ENCODE assay signal across 8 cellular contexts in the genomic region with DNA sequence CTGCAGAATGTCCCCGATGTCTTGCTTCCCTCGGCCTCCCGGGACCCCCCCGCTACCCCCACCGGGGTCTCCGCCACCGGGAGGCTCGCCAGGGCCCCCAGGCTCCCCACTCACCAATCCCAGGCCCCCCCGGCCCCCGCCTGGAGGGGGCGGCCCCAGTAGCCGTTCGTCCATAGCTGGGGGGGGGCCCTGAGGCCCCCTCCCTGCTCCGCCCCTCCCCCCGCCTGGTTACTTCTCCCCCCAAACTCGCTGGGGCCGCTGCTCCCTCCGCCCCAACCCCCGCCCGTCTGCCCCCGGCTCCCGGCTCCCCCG.
DNase-seq lines count a peak whose midpoint lies in the region; ATAC-seq and TF ChIP-seq lines count a peak whose summit lies in the region.

No MANE protein-coding gene starts in this region.

- no peak for ATAC-seq in GM21360 (IDR thresholded peaks at IDR 0.05; ENCODE audit: unreplicated experiment)
- no peak for ATAC-seq in HG03457 (IDR thresholded peaks at IDR 0.05; ENCODE audit: unreplicated experiment)
- ATAC-seq in HG02642 (IDR thresholded peaks at IDR 0.05; ENCODE audit: poor library complexity, unreplicated experiment), result no peak

- DNase-seq in astrocyte of the cerebellum (ENCODE audit: low read depth) (no peak), activated gamma-delta T cell (lab: John Stamatoyannopoulos, UW) (no peak)

- no peak overlapping the region for H2AFZ ChIP-seq in KMS-11 (ENCODE audit: low read depth)

- no peaks in the 10 kb centered on the region for H3K27me3 ChIP-seq in KMS-11 (ENCODE audit: insufficient read depth, low read depth)
- H3K27me3 ChIP-seq in layer of hippocampus (ENCODE audit: control insufficient read depth, insufficient read depth, low read length), result no peaks in the 10 kb centered on the region
- no peaks in the 10 kb centered on the region for H3K27me3 ChIP-seq in subcutaneous abdominal adipose tissue (ENCODE audit: control insufficient read depth in 5 of 5, insufficient read depth in 4 of 5, low read length in 5 of 5)

- H3K27ac ChIP-seq in KMS-11 (peak overlapping the region; percentile 69), layer of hippocampus (ENCODE audit: low read depth, low read length) (peak overlapping the region; percentile 98), subcutaneous abdominal adipose tissue (ENCODE audit: low read depth, low read length) (peak overlapping the region; percentile 97)

- H3K4me1 ChIP-seq in KMS-11 (ENCODE audit: low read depth, poor library complexity, severe bottlenecking) (peaks cover 47% of the 10 kb centered on the region), subcutaneous abdominal adipose tissue (ENCODE audit: control insufficient read depth in 5 of 5, insufficient read depth in 5 of 5, low read length in 5 of 5) (peaks cover 13 to 73% (median 59%) of the 10 kb centered on the region in 5 donors)

- H4K20me1 ChIP-seq in KMS-11 (ENCODE audit: insufficient read depth), result no peaks in the 10 kb centered on the region

- H3K9me3 ChIP-seq in subcutaneous abdominal adipose tissue (ENCODE audit: control insufficient read depth in 5 of 5, low read length in 5 of 5), result no peaks in the 10 kb centered on the region

- no peaks in the 10 kb centered on the region for H3K36me3 ChIP-seq in KMS-11 (ENCODE audit: insufficient read depth)
- H3K36me3 ChIP-seq in subcutaneous abdominal adipose tissue (ENCODE audit: control insufficient read depth in 5 of 5, insufficient read depth in 5 of 5, low read length in 5 of 5), result peaks cover 0 to 22% (median 16%) of the 10 kb centered on the region in 5 donors

- TF ChIP-seq CTCF in KMS-11 (conservative IDR thresholded peaks at IDR 0.05; ENCODE audit: low read depth, low read length), result no peak
- no peak for TF ChIP-seq CTCF in astrocyte of the cerebellum (IDR thresholded peaks at IDR 0.05; ENCODE audit: low read depth, low read length, missing control alignments)

- H3K4me3 ChIP-seq in KMS-11 (IDR thresholded peaks at IDR 0.05; ENCODE audit: insufficient read depth, low read depth, low read length) (no peak overlapping the region), astrocyte of the cerebellum (ENCODE audit: low read depth, low read length) (peak overlapping the region; percentile 74), subcutaneous abdominal adipose tissue (ENCODE audit: low read depth in 1 of 5, low read length in 5 of 5) (peak overlapping the region; percentile 35 to 76 (median 68))

- peak overlapping the region; percentile 73 for H3K9ac ChIP-seq in KMS-11
- H3K9ac ChIP-seq in subcutaneous abdominal adipose tissue (ENCODE audit: low read length in 5 of 5), result peak overlapping the region; percentile 73 to 87 (median 85)

- in situ Hi-C loops in astrocyte of the cerebellum (cut with HindIII; ENCODE audit: low sequenced_read_pairs), result loop anchor here (10.0 kb wide), 1 partner anchor 65 kb away; the partner anchor contains the start of gene ATF6B

- peaks cover 11% of the 10 kb centered on the region for H3K79me2 ChIP-seq in KMS-11 (ENCODE audit: insufficient read depth, low read depth)

- H3K4me2 ChIP-seq in KMS-11, result peak overlapping the region; percentile 88
